27 cellular contexts compared by ENCODE assay signal in the genomic region with DNA sequence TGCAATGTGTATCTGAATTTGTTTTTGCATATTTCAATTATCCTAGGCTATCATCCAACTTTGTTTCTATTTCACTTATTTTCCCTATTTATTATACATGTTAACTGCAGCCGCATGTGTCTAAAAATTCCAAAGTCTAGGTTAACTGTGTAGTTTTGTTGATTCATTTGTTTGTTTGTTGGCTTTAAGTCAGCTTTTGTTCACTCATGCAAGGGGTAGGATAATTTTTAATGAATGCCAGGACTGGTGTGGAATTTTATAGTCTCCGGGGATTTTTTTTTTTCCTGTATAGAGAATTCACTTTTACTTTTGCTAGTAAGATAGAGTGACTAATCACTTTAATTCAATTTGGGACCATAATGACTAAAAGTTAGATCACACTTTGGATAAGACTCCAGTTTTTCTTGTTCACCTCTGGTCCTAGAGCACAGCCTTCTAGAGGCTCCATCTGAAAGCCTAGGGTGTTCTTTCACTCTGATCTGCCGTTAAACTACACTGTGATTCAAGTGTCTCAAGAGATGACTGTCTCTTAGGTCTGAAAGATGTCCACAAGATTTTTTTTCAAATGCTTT.
DNase-seq lines count a peak whose midpoint lies in the region; ATAC-seq, FAIRE-seq and TF ChIP-seq lines count a peak whose summit lies in the region.
"Had no signal": no experiment of that assay in that cellular context is flagged by ENCODE, and none has a peak within 500 bp of the region (broad histone marks: within the 10 kb centered on the region; RNA-seq: fewer than 3 reads in every experiment).

No MANE protein-coding gene starts in this region.

- WGBS in A549 (ENCODE audit: missing lambda C conversion rate), result 29% methylated on average over 3 of the region's 3 CpGs
- 82% methylated on average over 3 of the region's 3 CpGs for WGBS in lower leg skin, 2 donors

- TF ChIP-seq CTCF in A549 (IDR thresholded peaks at IDR 0.05) (no peak), epithelial cell of esophagus (IDR thresholded peaks at IDR 0.05; ENCODE audit: insufficient read depth, low read depth, low read length, missing control alignments) (no peak), lower leg skin (IDR thresholded peaks at IDR 0.05) (no peak)

- POLR2A ChIA-PET in A549 (lab: Yijun Ruan, JAX), result no interaction called here

- ATAC-seq in A549 (no peak), left colon (no peak)
- ATAC-seq: activated CD8-positive, alpha-beta T cell treated with anti-CD3 and anti-CD28 coated beads for 36 hours; HepG2; right lobe of liver had no signal

- DNase-seq in A549 (ENCODE audit: low read depth in 1 of 2, low spot score in 1 of 2), result no peak
- DNase-seq in H54 (ENCODE audit: insufficient read length, low spot score), result no peak
- DNase-seq in RKO (ENCODE audit: low spot score), result peak; percentile 30
- DNase-seq in epithelial cell of esophagus (ENCODE audit: low read depth), result peak; percentile 27
- no peak for DNase-seq in lower leg skin (ENCODE audit: low spot score in 2 of 2)
- no peak for DNase-seq in left colon
- no peak for DNase-seq in NCI-H2107 treated with DMSO at 0.1 percent for 48 hours (lab: John Stamatoyannopoulos, UW; ENCODE audit: unreplicated experiment)
- DNase-seq in NK-92 (lab: John Stamatoyannopoulos, UW; ENCODE audit: unreplicated experiment), result no peak
- DNase-seq: activated CD8-positive, alpha-beta T cell treated with anti-CD3 and anti-CD28 coated beads for 36 hours; anterior cingulate cortex; cerebellar nuclear complex; DMS 273 treated with DMSO at 0.1 percent for 48 hours; effector CD8-positive, alpha-beta T cell; GDM1; GM23248; midbrain; NCI-H774; nephron progenitor cell; right lobe of liver; T1000; uterus had no signal

- intact Hi-C loops in lower leg skin (cut with DNase I; ENCODE audit: low total_unique reads), result no loop called here
- intact Hi-C loops in left colon (cut with DNase I, micrococcal nuclease), result no loop called here

- H3K9me3 ChIP-seq in A549, result no peaks in the 10 kb centered on the region
- H3K9me3 ChIP-seq: esophagus muscularis mucosa, right lobe of liver, suprapubic skin, uterus had no signal

- TF ChIP-seq POLR2A in A549 (IDR thresholded peaks at IDR 0.05; ENCODE audit: low read length) (no peak), H54 (IDR thresholded peaks at IDR 0.05; ENCODE audit: low read depth, low read length) (no peak), lower leg skin (IDR thresholded peaks at IDR 0.05) (no peak)

- peak overlapping the region; percentile 44; the same call in 2 of the 3 replicates for H3K4me2 ChIP-seq in A549

- H3K4me3 ChIP-seq in A549 (no peak overlapping the region), epithelial cell of esophagus (ENCODE audit: low read length) (no peak overlapping the region), lower leg skin (ENCODE audit: low read depth, poor library complexity, severe bottlenecking) (no peak overlapping the region)
- H3K4me3 ChIP-seq: esophagus muscularis mucosa, GM23248, right lobe of liver, suprapubic skin, uterus had no signal

- FAIRE-seq in A549 (lab: Jason Lieb, UNC) (no peak), H54 (lab: Jason Lieb, UNC) (peak; percentile 11)
- FAIRE-seq: A204.1, HepG2 had no signal

- CTCF ChIA-PET in A549 (lab: Yijun Ruan, JAX), result interaction anchor here (0.6 to 1.7 kb wide), 3 partner anchors 11 to 292 kb away, joined by 3 to 5 read pairs (median 4); no protein-coding TSS in a partner anchor

- H3K4me1 ChIP-seq in A549, result no peaks in the 10 kb centered on the region
- H3K4me1 ChIP-seq: esophagus muscularis mucosa, parathyroid adenoma, right lobe of liver, suprapubic skin, uterus had no signal

- H3K27ac ChIP-seq in A549, result no peak overlapping the region
- H3K27ac ChIP-seq: C4-2B, esophagus muscularis mucosa, GM23248, parathyroid adenoma, right lobe of liver, suprapubic skin, uterus had no signal

- no peak for TF ChIP-seq RAD21 in A549 (conservative IDR thresholded peaks at IDR 0.05 in 1 of 2, IDR thresholded peaks at IDR 0.05 in 1 of 2)

- no peak for TF ChIP-seq EP300 in A549 (IDR thresholded peaks at IDR 0.05)

TF ChIP-seq in A549, 52 proteins besides CTCF, POLR2A, EP300 and RAD21:
- TF ChIP-seq GATA3 (IDR thresholded peaks at IDR 0.05; ENCODE audit: borderline replicate concordance), result no peak
- no peak for TF ChIP-seq ATOH8 (CRISPR knock-in tag; IDR thresholded peaks at IDR 0.05; ENCODE audit: low read depth)
- no peak for TF ChIP-seq RNF2 (IDR thresholded peaks at IDR 0.05; ENCODE audit: borderline replicate concordance, low read depth)
- TF ChIP-seq, protein P1, sequence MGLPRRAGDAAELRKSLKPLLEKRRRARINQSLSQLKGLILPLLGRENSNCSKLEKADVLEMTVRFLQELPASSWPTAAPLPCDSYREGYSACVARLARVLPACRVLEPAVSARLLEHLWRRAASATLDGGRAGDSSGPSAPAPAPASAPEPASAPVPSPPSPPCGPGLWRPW (IDR thresholded peaks at IDR 0.05), result no peak
- TF ChIP-seq ESRRA (IDR thresholded peaks at IDR 0.05; ENCODE audit: borderline replicate concordance, low read length), result no peak
- no peak for TF ChIP-seq CBX2 (IDR thresholded peaks at IDR 0.05; ENCODE audit: borderline replicate concordance, low read depth)
- TF ChIP-seq KDM5A (IDR thresholded peaks at IDR 0.05), result no peak
- no peak for TF ChIP-seq RARB (CRISPR knock-in tag; IDR thresholded peaks at IDR 0.05)
- no peak for TF ChIP-seq HOXB13 (CRISPR knock-in tag; IDR thresholded peaks at IDR 0.05; ENCODE audit: low read depth)
- no peak for TF ChIP-seq HOXA7 (CRISPR knock-in tag; IDR thresholded peaks at IDR 0.05)
- TF ChIP-seq, protein P2, sequence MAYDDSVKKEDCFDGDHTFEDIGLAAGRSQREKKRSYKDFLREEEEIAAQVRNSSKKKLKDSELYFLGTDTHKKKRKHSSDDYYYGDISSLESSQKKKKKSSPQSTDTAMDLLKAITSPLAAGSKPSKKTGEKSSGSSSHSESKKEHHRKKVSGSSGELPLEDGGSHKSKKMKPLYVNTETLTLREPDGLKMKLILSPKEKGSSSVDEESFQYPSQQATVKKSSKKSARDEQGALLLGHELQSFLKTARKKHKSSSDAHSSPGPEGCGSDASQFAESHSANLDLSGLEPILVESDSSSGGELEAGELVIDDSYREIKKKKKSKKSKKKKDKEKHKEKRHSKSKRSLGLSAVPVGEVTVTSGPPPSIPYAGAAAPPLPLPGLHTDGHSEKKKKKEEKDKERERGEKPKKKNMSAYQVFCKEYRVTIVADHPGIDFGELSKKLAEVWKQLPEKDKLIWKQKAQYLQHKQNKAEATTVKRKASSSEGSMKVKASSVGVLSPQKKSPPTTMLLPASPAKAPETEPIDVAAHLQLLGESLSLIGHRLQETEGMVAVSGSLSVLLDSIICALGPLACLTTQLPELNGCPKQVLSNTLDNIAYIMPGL (CRISPR knock-in tag; IDR thresholded peaks at IDR 0.05; ENCODE audit: borderline replicate concordance), result no peak
- TF ChIP-seq CHD2 (IDR thresholded peaks at IDR 0.05; ENCODE audit: low read length, partially characterized antibody), result no peak

Comparison
In these comparisons a context has a peak if more than half of its experiments do, and no peak if none do; other contexts are left out.
1. DNase-seq: peak in RKO (single experiment) and epithelial cell of esophagus (single experiment); none in A549 (0 of 2), H54 (single experiment), lower leg skin (0 of 2), left colon (0 of 2), NCI-H2107 treated with DMSO at 0.1 percent for 48 hours (single experiment) and NK-92 (single experiment).